Comparison of ENCODE assay signal across 8 cellular contexts in genomic region chr9:33159760-33160127, GRCh38. TPM values are rescaled to one million over a fixed set of nuclear protein-coding genes. Genes with fewer than 3 reads are reported as not detected.
DNase-seq lines count a peak whose midpoint lies in the region; ATAC-seq and TF ChIP-seq lines count a peak whose summit lies in the region.

No MANE protein-coding gene starts in this region.

- no peaks in the 10 kb centered on the region for H3K9me3 Mint-ChIP-seq in activated CD8-positive, alpha-beta T cell treated with anti-CD3 and anti-CD28 coated beads for 36 hours

- CTCF ChIA-PET in AG04450 (lab: Charles Lee) = interaction anchor here (1.5 kb wide), 1 partner anchor 67 kb away, joined by 6 read pairs; no protein-coding TSS in a partner anchor
- CTCF ChIA-PET in activated CD8-positive, alpha-beta T cell treated with anti-CD3 and anti-CD28 coated beads for 36 hours (lab: Charles Lee) = interaction anchor here (1.0 to 2.0 kb wide), 5 partner anchors 8 to 66 kb away, joined by 3 to 9 read pairs (median 5); partner anchors contain the start of gene B4GALT1

- H3K4me1 Mint-ChIP-seq in activated CD8-positive, alpha-beta T cell treated with anti-CD3 and anti-CD28 coated beads for 36 hours (ENCODE audit: low read depth) = peaks cover 93% of the 10 kb centered on the region

- H3K4me3 ChIP-seq in AG04450 (ENCODE audit: low read depth, low read length) = no peak overlapping the region; the same call in 1 of the 2 replicates
- H3K4me3 ChIP-seq in MG63 = no peak overlapping the region
- no peak overlapping the region for H3K4me3 ChIP-seq in esophagus (ENCODE audit: low read depth in 1 of 2, low read length in 2 of 2)
- no peak overlapping the region for H3K4me3 ChIP-seq in vagina

- peak overlapping the region; percentile 54 for H3K4me3 Mint-ChIP-seq in activated CD8-positive, alpha-beta T cell treated with anti-CD3 and anti-CD28 coated beads for 36 hours

- peak overlapping the region; percentile 92 for H3K27ac ChIP-seq in AG04450 (ENCODE audit: low read depth, low read length)
- H3K27ac ChIP-seq in esophagus (ENCODE audit: low read depth in 2 of 2, low read length in 1 of 2) = peak overlapping the region; percentile 84 to 90
- H3K27ac ChIP-seq in vagina = peak overlapping the region; percentile 98

- H3K27me3 ChIP-seq in AG04450 (ENCODE audit: control insufficient read depth, insufficient read depth, low read length) (no peaks in the 10 kb centered on the region), MG63 (no peaks in the 10 kb centered on the region), esophagus (ENCODE audit: control insufficient read depth in 1 of 2, insufficient read depth in 2 of 2, low read length in 2 of 2) (no peaks in the 10 kb centered on the region), vagina (no peaks in the 10 kb centered on the region)

- H3K27me3 Mint-ChIP-seq in activated CD8-positive, alpha-beta T cell treated with anti-CD3 and anti-CD28 coated beads for 36 hours = no peaks in the 10 kb centered on the region

- intact Hi-C loops in activated CD8-positive, alpha-beta T cell treated with anti-CD3 and anti-CD28 coated beads for 36 hours (cut with micrococcal nuclease) = loop anchor here (10.0 kb wide), 1 partner anchor 45 kb away; no protein-coding TSS in a partner anchor
- intact Hi-C loops in vagina (cut with DNase I) = loop anchor here (10.0 kb wide), 1 partner anchor 55 kb away; no protein-coding TSS in a partner anchor

- WGBS in esophagus, 2 donors = 9 to 19% methylated on average over 2 of the region's 2 CpGs

- POLR2A ChIA-PET in AG04450 (lab: Yijun Ruan, JAX) = no interaction called here
- POLR2A ChIA-PET in activated CD8-positive, alpha-beta T cell treated with anti-CD3 and anti-CD28 coated beads for 36 hours (lab: Charles Lee) = interaction anchor here (0.7 to 2.5 kb wide), 10 partner anchors 8 to 115 kb away, joined by 3 to 10 read pairs (median 6); partner anchors contain the start of gene B4GALT1

- no peak for TF ChIP-seq POLR2A in vagina (IDR thresholded peaks at IDR 0.05)

- H3K4me1 ChIP-seq in esophagus (ENCODE audit: control insufficient read depth in 2 of 2, insufficient read depth in 2 of 2, low read length in 1 of 2) (peaks cover 10 to 32% of the 10 kb centered on the region in 2 donors), vagina (peaks cover 94% of the 10 kb centered on the region)

- 0 out of 2 replicates have a peak, but pooled peaks cover 4% of the 10 kb centered on the region for H3K36me3 ChIP-seq in MG63
- no peaks in the 10 kb centered on the region for H3K36me3 ChIP-seq in esophagus (ENCODE audit: control insufficient read depth in 2 of 2, insufficient read depth in 2 of 2, low read length in 1 of 2)
- H3K36me3 ChIP-seq in vagina = no peaks in the 10 kb centered on the region

- peaks cover 10% of the 10 kb centered on the region for H3K36me3 Mint-ChIP-seq in activated CD8-positive, alpha-beta T cell treated with anti-CD3 and anti-CD28 coated beads for 36 hours (ENCODE audit: low read depth)

- TF ChIP-seq CTCF in AG04450 (IDR thresholded peaks at IDR 0.05; ENCODE audit: low read depth, low read length) (no peak), vagina (IDR thresholded peaks at IDR 0.05) (no peak)
- no peak for TF ChIP-seq CTCF in activated CD8-positive, alpha-beta T cell treated with anti-CD3 and anti-CD28 coated beads for 36 hours (IDR thresholded peaks at IDR 0.05)

- DNase-seq in AG04450 (ENCODE audit: low read depth, low spot score) (no peak), MG63 (peak; percentile 73), non-pigmented ciliary epithelial cell (ENCODE audit: low read depth) (peak; percentile 75), vagina (ENCODE audit: extremely low spot score in 2 of 2) (peak in 1 of 2 donors; percentile 88), NCI-H1092 (lab: John Stamatoyannopoulos, UW) (no peak)
- DNase-seq in activated CD8-positive, alpha-beta T cell treated with anti-CD3 and anti-CD28 coated beads for 36 hours = peak; percentile 85

- H3K27ac Mint-ChIP-seq in activated CD8-positive, alpha-beta T cell treated with anti-CD3 and anti-CD28 coated beads for 36 hours = peak overlapping the region; percentile 90

- H3K9me3 ChIP-seq in AG04450 (ENCODE audit: control insufficient read depth, insufficient read depth, low read length) = no peaks in the 10 kb centered on the region
- no peaks in the 10 kb centered on the region for H3K9me3 ChIP-seq in MG63
- no peaks in the 10 kb centered on the region for H3K9me3 ChIP-seq in esophagus (ENCODE audit: control insufficient read depth in 2 of 2, insufficient read depth in 1 of 2, low read depth in 1 of 2, low read length in 1 of 2)
- H3K9me3 ChIP-seq in vagina = no peaks in the 10 kb centered on the region

- peak; percentile 31 for ATAC-seq in GM19463 (IDR thresholded peaks at IDR 0.05; ENCODE audit: unreplicated experiment)
- ATAC-seq in activated CD8-positive, alpha-beta T cell treated with anti-CD3 and anti-CD28 coated beads for 36 hours = peak; percentile 66

RNA-seq across cellular contexts. Expression of gene B4GALT1, which starts 7.4 kb away (rescaled TPM):
- polyA plus RNA-seq in AG04450 (2011; rRNA removed) (55.3 and 57.0 TPM in 2 replicates), esophagus (10 to 100 TPM; 26.0 to 29.2 TPM)
- 64.4 and 70.9 TPM in 2 replicates for polyA minus RNA-seq in AG04450 (2011; rRNA and poly(A)+ RNA removed)
- total RNA-seq in MG63 (2014; rRNA removed; shearing (Covaris generic); ENCODE audit: low replicate concordance) = 31.9 and 35.2 TPM in 2 replicates
- 10 to 100 TPM; 41.2 to 41.4 TPM for total RNA-seq in activated CD8-positive, alpha-beta T cell treated with anti-CD3 and anti-CD28 coated beads for 36 hours
- total RNA-seq in vagina = 85.2 TPM

Comparison
In these comparisons a context has a peak if more than half of its experiments do, and no peak if none do; other contexts are left out.
1. DNase-seq: peak in MG63 (single experiment), activated CD8-positive, alpha-beta T cell treated with anti-CD3 and anti-CD28 coated beads for 36 hours (single experiment) and non-pigmented ciliary epithelial cell (single experiment); none in AG04450 (single experiment) and NCI-H1092 (single experiment).
2. Peak in every context shown above with its lines, with median percentiles within 50 percentile points of each other: H3K27ac ChIP-seq.